ENCODE assay signal across 10 cellular contexts in the genomic region with DNA sequence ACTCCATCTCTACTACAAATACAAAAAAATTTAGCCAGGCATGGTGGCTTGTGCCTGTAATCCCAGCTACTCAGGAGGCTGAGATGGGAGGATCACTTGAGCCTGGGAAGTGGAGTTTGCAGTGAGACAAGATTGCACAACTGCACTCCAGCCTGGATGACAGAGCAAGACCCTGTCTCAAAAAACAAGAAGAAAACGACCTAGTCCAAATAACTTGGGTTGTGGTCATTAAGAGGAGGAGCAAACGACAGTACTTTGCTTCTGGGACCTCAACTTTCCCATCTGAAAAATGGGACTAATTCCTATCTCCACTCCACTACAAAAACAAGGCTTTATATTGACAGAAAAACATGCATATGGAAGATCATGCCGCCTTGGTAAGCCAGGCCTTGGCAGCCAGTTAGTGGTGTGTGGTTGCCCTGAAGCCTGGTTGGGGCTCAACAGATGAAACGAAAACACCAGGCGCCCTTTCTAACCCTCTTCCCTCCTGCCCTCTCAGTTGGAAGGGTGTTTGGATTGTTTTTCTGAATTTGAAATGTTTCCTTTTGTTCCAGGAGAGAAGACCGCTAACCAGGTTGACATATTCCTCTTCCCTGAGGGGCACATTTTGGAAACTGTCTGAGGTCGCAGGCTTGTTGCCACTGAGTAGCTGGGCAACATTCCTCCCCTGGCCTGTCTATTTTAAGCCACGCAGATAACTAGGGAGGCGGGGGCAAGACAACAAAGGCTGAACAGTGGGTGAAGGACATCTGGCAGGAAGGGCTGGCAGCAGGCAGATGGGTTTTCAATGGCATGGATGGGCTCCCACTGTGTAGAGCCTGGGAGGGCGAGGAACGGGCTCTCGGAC. TPM values are rescaled to one million over a fixed set of nuclear protein-coding genes. Genes with fewer than 3 reads are reported as not detected.
DNase-seq lines count a peak whose midpoint lies in the region; ATAC-seq, FAIRE-seq and TF ChIP-seq lines count a peak whose summit lies in the region.
"Had no signal": no experiment of that assay in that cellular context is flagged by ENCODE, and none has a peak within 500 bp of the region (broad histone marks: within the 10 kb centered on the region; RNA-seq: fewer than 3 reads in every experiment).

No MANE protein-coding gene starts in this region.

- H3K27me3 Mint-ChIP-seq in astrocyte (ENCODE audit: low read depth, unreplicated experiment) = peaks cover 2% of the 10 kb centered on the region

- POLR2A ChIA-PET in A549 (lab: Yijun Ruan, JAX) = no interaction called here

- CTCF ChIA-PET in A549 (lab: Yijun Ruan, JAX) = interaction anchor here (0.8 to 3.2 kb wide), 3 partner anchors 10 to 49 kb away, joined by 3 to 11 read pairs (median 3); no protein-coding TSS in a partner anchor

- H3K4me1 ChIP-seq in A549 (peaks cover 5% of the 10 kb centered on the region; the same call in 1 of the 3 replicates), astrocyte (ENCODE audit: insufficient read depth, low read length) (no peaks in the 10 kb centered on the region)

- peak; percentile 13 to 44; a peak in 2 of 6 replicates for ATAC-seq in A549
- ATAC-seq in HG03571 (IDR thresholded peaks at IDR 0.05; ENCODE audit: unreplicated experiment) = no peak

- no peak for TF ChIP-seq EP300 in A549 (IDR thresholded peaks at IDR 0.05)

- H3K4me1 Mint-ChIP-seq in astrocyte (ENCODE audit: low read depth, unreplicated experiment) = peaks cover 8% of the 10 kb centered on the region

- TF ChIP-seq RAD21 in A549 (conservative IDR thresholded peaks at IDR 0.05 in 1 of 2, IDR thresholded peaks at IDR 0.05 in 1 of 2) = no peak

- TF ChIP-seq POLR2A in A549 (IDR thresholded peaks at IDR 0.05; ENCODE audit: low read length) = no peak
- no peak for TF ChIP-seq POLR2A in GM12892 (IDR thresholded peaks at IDR 0.05; ENCODE audit: low read depth, low read length)

- FAIRE-seq in A549 (lab: Jason Lieb, UNC) = no peak
- no peak for FAIRE-seq in astrocyte (lab: Jason Lieb, UNC)
- FAIRE-seq in GM12892 (lab: Jason Lieb, UNC) = no peak

- WGBS in A549 (ENCODE audit: missing lambda C conversion rate) = 75% methylated on average over 12 of the region's 12 CpGs

- no peak overlapping the region for H3K4me3 Mint-ChIP-seq in astrocyte (ENCODE audit: unreplicated experiment)
- H3K4me3 Mint-ChIP-seq: dendritic cell treated with granulocyte-macrophage colony-stimulating factor and Interleukin-4, amounts not matched to agents 40 ng/mL and 50 ng/mL, for 4 days; T-helper 1 cell treated with Interleukin-12 subunit alpha and Interleukin-12 subunit beta and Interleukin-4 antibody, amounts not matched to agents 30 μg/mL and 1 μg/mL, for 36 hours had no signal

- H3K9ac ChIP-seq in astrocyte (ENCODE audit: low read length) = no peak overlapping the region

- no peak overlapping the region for H3K4me3 ChIP-seq in A549
- H3K4me3 ChIP-seq in astrocyte (ENCODE audit: insufficient read depth, low read depth, low read length) = no peak overlapping the region

- no peaks in the 10 kb centered on the region for H3K79me2 ChIP-seq in astrocyte (ENCODE audit: insufficient read depth, low read length)

- H3K27me3 ChIP-seq in astrocyte (ENCODE audit: insufficient read depth, low read length) = no peaks in the 10 kb centered on the region

- H3K36me3 Mint-ChIP-seq in astrocyte (ENCODE audit: low read depth, unreplicated experiment) = no peaks in the 10 kb centered on the region

- H3K9me3 Mint-ChIP-seq in astrocyte (ENCODE audit: unreplicated experiment) = no peaks in the 10 kb centered on the region
- H3K9me3 Mint-ChIP-seq: dendritic cell treated with granulocyte-macrophage colony-stimulating factor and Interleukin-4, amounts not matched to agents 40 ng/mL and 50 ng/mL, for 4 days; T-helper 1 cell treated with Interleukin-12 subunit alpha and Interleukin-12 subunit beta and Interleukin-4 antibody, amounts not matched to agents 30 μg/mL and 1 μg/mL, for 36 hours had no signal

- H3K27ac ChIP-seq in A549 (no peak overlapping the region), astrocyte (ENCODE audit: low read depth, low read length) (no peak overlapping the region)

- H4K20me1 ChIP-seq in astrocyte (ENCODE audit: insufficient read depth, low read length) = no peaks in the 10 kb centered on the region

- no peaks in the 10 kb centered on the region for H3K36me3 ChIP-seq in astrocyte (ENCODE audit: insufficient read depth, low read length)

- peak overlapping the region; percentile 50 for H2AFZ ChIP-seq in astrocyte (ENCODE audit: low read depth, low read length)

- H3K4me2 ChIP-seq in A549 = no peak overlapping the region
- no peak overlapping the region for H3K4me2 ChIP-seq in astrocyte (ENCODE audit: low read length)

- TF ChIP-seq CTCF in A549 (IDR thresholded peaks at IDR 0.05) = no peak
- TF ChIP-seq CTCF in astrocyte (IDR thresholded peaks at IDR 0.05; ENCODE audit: insufficient read depth, low read depth, low read length) = no peak

- H3K9me3 ChIP-seq in A549 (no peaks in the 10 kb centered on the region), astrocyte (ENCODE audit: insufficient read depth, low read depth, low read length) (no peaks in the 10 kb centered on the region)

- H3K27ac Mint-ChIP-seq in astrocyte (ENCODE audit: unreplicated experiment) = no peak overlapping the region
- H3K27ac Mint-ChIP-seq: dendritic cell treated with granulocyte-macrophage colony-stimulating factor and Interleukin-4, amounts not matched to agents 40 ng/mL and 50 ng/mL, for 4 days; T-helper 1 cell treated with Interleukin-12 subunit alpha and Interleukin-12 subunit beta and Interleukin-4 antibody, amounts not matched to agents 30 μg/mL and 1 μg/mL, for 36 hours had no signal

- DNase-seq in A549 (ENCODE audit: low read depth in 1 of 2, low spot score in 1 of 2) (no peak), NCI-H146 treated with DMSO at 0.1 percent for 48 hours (lab: John Stamatoyannopoulos, UW; ENCODE audit: unreplicated experiment) (peak; percentile 90), astrocyte (ENCODE audit: low read depth) (no peak), medulla oblongata (ENCODE audit: extremely low spot score) (peak; percentile 79), GM12892 (ENCODE audit: insufficient read length) (no peak), GM03348 (ENCODE audit: low spot score) (no peak), KG1 (lab: John Stamatoyannopoulos, UW) (no peak)

TF ChIP-seq in A549, 52 proteins besides CTCF, POLR2A, EP300 and RAD21:
- TF ChIP-seq CBX2 (IDR thresholded peaks at IDR 0.05; ENCODE audit: borderline replicate concordance, low read depth) = no peak
- TF ChIP-seq, protein P1, sequence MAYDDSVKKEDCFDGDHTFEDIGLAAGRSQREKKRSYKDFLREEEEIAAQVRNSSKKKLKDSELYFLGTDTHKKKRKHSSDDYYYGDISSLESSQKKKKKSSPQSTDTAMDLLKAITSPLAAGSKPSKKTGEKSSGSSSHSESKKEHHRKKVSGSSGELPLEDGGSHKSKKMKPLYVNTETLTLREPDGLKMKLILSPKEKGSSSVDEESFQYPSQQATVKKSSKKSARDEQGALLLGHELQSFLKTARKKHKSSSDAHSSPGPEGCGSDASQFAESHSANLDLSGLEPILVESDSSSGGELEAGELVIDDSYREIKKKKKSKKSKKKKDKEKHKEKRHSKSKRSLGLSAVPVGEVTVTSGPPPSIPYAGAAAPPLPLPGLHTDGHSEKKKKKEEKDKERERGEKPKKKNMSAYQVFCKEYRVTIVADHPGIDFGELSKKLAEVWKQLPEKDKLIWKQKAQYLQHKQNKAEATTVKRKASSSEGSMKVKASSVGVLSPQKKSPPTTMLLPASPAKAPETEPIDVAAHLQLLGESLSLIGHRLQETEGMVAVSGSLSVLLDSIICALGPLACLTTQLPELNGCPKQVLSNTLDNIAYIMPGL (CRISPR knock-in tag; IDR thresholded peaks at IDR 0.05; ENCODE audit: borderline replicate concordance) = no peak
- TF ChIP-seq NPAS2 (CRISPR knock-in tag; IDR thresholded peaks at IDR 0.05; ENCODE audit: borderline replicate concordance) = no peak
- TF ChIP-seq EHF (CRISPR knock-in tag; IDR thresholded peaks at IDR 0.05) = no peak
- TF ChIP-seq FOSB (CRISPR knock-in tag; IDR thresholded peaks at IDR 0.05) = no peak
- TF ChIP-seq TFCP2L1 (CRISPR knock-in tag; IDR thresholded peaks at IDR 0.05) = no peak
- no peak for TF ChIP-seq FOSL2 (IDR thresholded peaks at IDR 0.05)
- TF ChIP-seq FOSL2 (CRISPR knock-in tag; IDR thresholded peaks at IDR 0.05) = no peak

RNA-seq across cellular contexts. Expression of gene VPS37B, which starts 13.7 kb away (rescaled TPM):
- 14.4 and 18.6 TPM in 2 replicates for polyA plus RNA-seq in A549 (2011; rRNA removed)
- polyA plus RNA-seq in A549 (2012; cell fraction: cytosol; rRNA removed) = 21.2 and 21.5 TPM in 2 replicates
- polyA plus RNA-seq in A549 (2012; cell fraction: nucleus; rRNA removed) = 27.6 and 29.8 TPM in 2 replicates
- 16.0 to 17.0 TPM (median 16.2 TPM) in 3 replicates for polyA plus RNA-seq in A549 (2017; fragmentation: RNase III; extraction: RNeasy Plus Mini Kit Qiagen cat#74134 plus additional on column Dnase treatment)
- polyA minus RNA-seq in A549 (2011; rRNA and poly(A)+ RNA removed) = 12.1 and 14.6 TPM in 2 replicates
- 27.1 and 31.4 TPM in 2 replicates for total RNA-seq in astrocyte
- 5.5 TPM for polyA plus RNA-seq in GM12892 (2012; ENCODE audit: missing spikeins)

RNA-seq across cellular contexts. Expression of gene ABCB9, which starts 56.6 kb away (rescaled TPM):
- polyA plus RNA-seq in A549 (2011; rRNA removed) (2.7 and 3.1 TPM in 2 replicates), A549 (2017; fragmentation: RNase III; extraction: RNeasy Plus Mini Kit Qiagen cat#74134 plus additional on column Dnase treatment) (4.8 to 5.8 TPM (median 5.0 TPM) in 3 replicates)
- 4.5 and 6.7 TPM in 2 replicates for polyA plus RNA-seq in A549 (2012; cell fraction: cytosol; rRNA removed)
- 13.3 and 15.2 TPM in 2 replicates for polyA plus RNA-seq in A549 (2012; cell fraction: nucleus; rRNA removed)
- polyA minus RNA-seq in A549 (2011; rRNA and poly(A)+ RNA removed) = 10.3 and 10.5 TPM in 2 replicates
- total RNA-seq in astrocyte = 11.6 and 12.9 TPM in 2 replicates
- 0.40 TPM for polyA plus RNA-seq in GM12892 (2012; ENCODE audit: missing spikeins)

Comparison
In these comparisons a context has a peak if more than half of its experiments do, and no peak if none do; other contexts are left out.
1. DNase-seq: peak in NCI-H146 treated with DMSO at 0.1 percent for 48 hours (single experiment) and medulla oblongata (single experiment); none in A549 (0 of 2), astrocyte (single experiment), GM12892 (single experiment), GM03348 (single experiment) and KG1 (single experiment).